In the genomic region with DNA sequence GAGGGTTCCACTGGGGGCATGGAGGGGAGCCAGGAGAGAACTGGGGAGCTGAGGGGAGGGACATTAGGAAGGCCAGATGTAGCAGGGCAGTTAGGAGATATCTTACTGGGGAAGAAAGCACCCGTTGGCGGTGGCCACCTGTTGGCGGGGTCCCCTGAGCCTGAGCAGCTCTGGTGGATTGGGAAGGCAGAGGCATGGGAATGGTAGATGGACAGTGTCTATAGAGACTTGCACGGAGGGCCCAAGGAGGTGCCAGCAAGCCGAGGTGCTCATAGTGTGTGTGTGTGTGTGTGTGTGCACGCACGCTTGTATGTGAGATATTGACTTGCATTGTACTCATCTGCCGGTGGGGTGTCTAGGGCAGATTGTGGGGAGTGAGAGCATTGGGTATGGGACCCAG, we compare ENCODE assay signal across 13 cellular contexts.
A peak's percentile ranks its signal among the peaks of the same experiment; 100 is the strongest.
DNase-seq lines count a peak whose midpoint lies in the region; TF ChIP-seq lines count a peak whose summit lies in the region.
"Had no signal": no experiment of that assay in that cellular context is flagged by ENCODE, and none has a peak within 500 bp of the region (broad histone marks: within the 10 kb centered on the region; RNA-seq: fewer than 3 reads in every experiment).

No MANE protein-coding gene starts in this region.

- H3K36me3 ChIP-seq in HEK293 (ENCODE audit: control insufficient read depth in 2 of 2, insufficient read depth in 1 of 2, low read length in 2 of 2), result no peaks in the 10 kb centered on the region
- H3K36me3 ChIP-seq in endodermal cell (ENCODE audit: control insufficient read depth, insufficient read depth, low read length), result no peaks in the 10 kb centered on the region

- H3K27ac Mint-ChIP-seq in endodermal cell, result peak overlapping the region; percentile 32
- H3K27ac Mint-ChIP-seq: IgD-negative memory B cell had no signal

- H3K4me1 Mint-ChIP-seq in endodermal cell, result peaks cover 12% of the 10 kb centered on the region
- H3K4me1 Mint-ChIP-seq: IgD-negative memory B cell had no signal

- H3K4me1 ChIP-seq in HEK293 (ENCODE audit: control insufficient read depth, insufficient read depth, low read length) (no peaks in the 10 kb centered on the region), endodermal cell (ENCODE audit: control insufficient read depth, insufficient read depth, low read length) (no peaks in the 10 kb centered on the region)
- H3K4me1 ChIP-seq: A549 had no signal

- H3K4me3 ChIP-seq in HEK293 (ENCODE audit: low read depth, low read length) (no peak overlapping the region), endodermal cell (ENCODE audit: low read length) (no peak overlapping the region)
- H3K4me3 ChIP-seq: A549, BLaER1, GM12878 had no signal

- 95 to 100% methylated on average over 5 to 7 of the region's 8 CpGs for WGBS in endodermal cell (ENCODE audit: insufficient coverage in 1 of 2, insufficient read length in 1 of 2), 2 experiments

- no peak overlapping the region for H3K4me3 Mint-ChIP-seq in endodermal cell
- H3K4me3 Mint-ChIP-seq: IgD-negative memory B cell had no signal

- H3K9me3 Mint-ChIP-seq in endodermal cell, result peaks cover 11% of the 10 kb centered on the region

- CTCF ChIA-PET in HEK293 (lab: Yijun Ruan, JAX), result no interaction called here

- no peaks in the 10 kb centered on the region for H3K9me3 ChIP-seq in HEK293 (ENCODE audit: control insufficient read depth, insufficient read depth, low read depth, low read length)
- peaks cover 9% of the 10 kb centered on the region for H3K9me3 ChIP-seq in endodermal cell (ENCODE audit: control insufficient read depth, low read length)

- DNase-seq in endodermal cell (no peak), mesenteric fat pad (ENCODE audit: low spot score) (peak; percentile 67), SHP77 treated with DMSO at 0.1 percent for 48 hours (lab: John Stamatoyannopoulos, UW) (no peak), ACHN (no peak), kidney tubule cell (ENCODE audit: low spot score) (no peak)
- DNase-seq: AML-193, Calu3, DMS 273 treated with DMSO at 0.1 percent for 48 hours had no signal

- in situ Hi-C loops in ACHN (cut with HindIII; ENCODE audit: low pct_ligation_motif_present, low pct_unique_long_range_greater_than_20kb, low sequenced_read_pairs), result no loop called here

- TF ChIP-seq CTCF in HEK293 (tag by site-specific recombination; IDR thresholded peaks at IDR 0.05) (no peak), endodermal cell (conservative IDR thresholded peaks at IDR 0.05) (no peak)

- no peak overlapping the region for H3K9ac ChIP-seq in endodermal cell (ENCODE audit: extremely low read depth, low read length, poor library complexity, severe bottlenecking)
- H3K9ac ChIP-seq: BLaER1 had no signal

- no peaks in the 10 kb centered on the region for H3K27me3 Mint-ChIP-seq in endodermal cell (ENCODE audit: insufficient read depth)
- H3K27me3 Mint-ChIP-seq: IgD-negative memory B cell had no signal

- peaks cover 6% of the 10 kb centered on the region for H3K36me3 Mint-ChIP-seq in endodermal cell (ENCODE audit: low read depth)
- H3K36me3 Mint-ChIP-seq: IgD-negative memory B cell had no signal

- POLR2A ChIA-PET in HEK293 (lab: Yijun Ruan, JAX), result no interaction called here

- H3K27me3 ChIP-seq in endodermal cell (ENCODE audit: control insufficient read depth, insufficient read depth, low read length, poor library complexity, severe bottlenecking), result no peaks in the 10 kb centered on the region
- H3K27me3 ChIP-seq: BLaER1 had no signal

- H3K27ac ChIP-seq in HEK293 (ENCODE audit: extremely low read depth, low read depth, low read length) (no peak overlapping the region), endodermal cell (ENCODE audit: low read depth, low read length) (no peak overlapping the region)
- H3K27ac ChIP-seq: A549, BLaER1 had no signal

TF ChIP-seq in HEK293, 187 proteins besides CTCF, POLR2A, EP300 and RAD21:
- TF ChIP-seq GLIS2 (tag by site-specific recombination; IDR thresholded peaks at IDR 0.05) (no peak), RBAK (tag by site-specific recombination; IDR thresholded peaks at IDR 0.05) (no peak), ZNF624 (tag by site-specific recombination; IDR thresholded peaks at IDR 0.05) (no peak), SP7 (tag by site-specific recombination; IDR thresholded peaks at IDR 0.05) (no peak), ZNF248 (tag by site-specific recombination; IDR thresholded peaks at IDR 0.05) (no peak), ZBTB7A (tag by site-specific recombination; IDR thresholded peaks at IDR 0.05; ENCODE audit: low read depth) (no peak), KLF8 (tag by site-specific recombination; IDR thresholded peaks at IDR 0.05) (no peak), SCRT2 (tag by site-specific recombination; IDR thresholded peaks at IDR 0.05) (peak; percentile 36; the same call in 1 of the 2 replicates)
